In genomic region chr17:7687908-7688807, GRCh38 we compare ENCODE assay signal across 1 cellular context.
A peak's percentile ranks its signal among the peaks of the same experiment; 100 is the strongest.
TF ChIP-seq lines count a peak whose summit lies in the region.

TSS of gene WRAP53 (plus strand) at chr17:7688477. CDS start at chr17:7688649, 172 bp downstream.

TF ChIP-seq in K562, 482 proteins besides CTCF, POLR2A, EP300 and RAD21 (continued from another document):
- TF ChIP-seq CTCFL (IDR thresholded peaks at IDR 0.05; ENCODE audit: borderline replicate concordance, insufficient read depth, low read depth, low read length, poor library complexity, severe bottlenecking) (peak; percentile 76), NR2C1 (IDR thresholded peaks at IDR 0.05) (peak; percentile 92), NR2C1 (tag; IDR thresholded peaks at IDR 0.05) (peak; percentile 96), ZNF592 (IDR thresholded peaks at IDR 0.05) (peak; percentile 58), GABPB1 (CRISPR knock-in tag; IDR thresholded peaks at IDR 0.05) (peak; percentile 60; the same call in 1 of the 2 replicates), U2AF2 (optimal IDR thresholded peaks at IDR 0.05; ENCODE audit: low read depth, low read length) (no peak), KDM5B (IDR thresholded peaks at IDR 0.05; ENCODE audit: insufficient replicate concordance, low read depth, low read length) (peak; percentile 63), PTRF (tag; IDR thresholded peaks at IDR 0.05) (no peak), SAFB (IDR thresholded peaks at IDR 0.05; ENCODE audit: borderline replicate concordance, low read depth, low read length) (peak; percentile 17; the same call in 1 of the 2 replicates), CXXC5 (CRISPR knock-in tag; IDR thresholded peaks at IDR 0.05) (peak; percentile 89), TCF15 (CRISPR knock-in tag; IDR thresholded peaks at IDR 0.05) (no peak), FOXJ2 (tag; IDR thresholded peaks at IDR 0.05) (peak; percentile 76; the same call in 1 of the 2 replicates)
